ENCODE assay signal across 18 cellular contexts in genomic region chr10:663844-664243, GRCh38. TPM values are rescaled to one million over a fixed set of nuclear protein-coding genes. Genes with fewer than 3 reads are reported as not detected.
DNase-seq lines count a peak whose midpoint lies in the region; TF ChIP-seq lines count a peak whose summit lies in the region.
"Had no signal": no experiment of that assay in that cellular context is flagged by ENCODE, and none has a peak within 500 bp of the region (broad histone marks: within the 10 kb centered on the region; RNA-seq: fewer than 3 reads in every experiment).

No MANE protein-coding gene starts in this region.

- peaks cover 48% of the 10 kb centered on the region for H3K4me1 Mint-ChIP-seq in neural progenitor cell

- peaks cover 4% of the 10 kb centered on the region for H3K27me3 Mint-ChIP-seq in neural progenitor cell (ENCODE audit: insufficient read depth, low read depth)

- H3K27ac Mint-ChIP-seq in neural progenitor cell, result no peak overlapping the region
- H3K27ac Mint-ChIP-seq: activated CD8-positive, alpha-beta T cell treated with anti-CD3 and anti-CD28 coated beads, Interleukin-2, amount 10 ng/mL, durations not matched to agents 7 days and 5 days; activated T-cell treated with anti-CD3 and anti-CD28 coated beads, Interleukin-2, amount 50 U/mL, for 72 hours; naive thymus-derived CD4-positive, alpha-beta T cell; stimulated activated naive CD8-positive, alpha-beta T cell treated with anti-CD3 and anti-CD28 coated beads, Interleukin-15, Interleukin-2, amounts not matched to agents 100 ng/mL and 50 ng/mL, for 24 hours had no signal

- H3K27me3 ChIP-seq in neural progenitor cell (no peaks in the 10 kb centered on the region), testis (no peaks in the 10 kb centered on the region), SJCRH30 (no peaks in the 10 kb centered on the region)
- H3K27me3 ChIP-seq: foreskin keratinocyte, right atrium auricular region had no signal

- H3K4me2 ChIP-seq in neural progenitor cell, result peak overlapping the region; percentile 20

- TF ChIP-seq POLR2A in testis (IDR thresholded peaks at IDR 0.05), result no peak

- TF ChIP-seq CTCF in neural progenitor cell (IDR thresholded peaks at IDR 0.05), result no peak
- TF ChIP-seq CTCF in testis (IDR thresholded peaks at IDR 0.05), result no peak
- no peak for TF ChIP-seq CTCF in GM10266 (IDR thresholded peaks at IDR 0.05; ENCODE audit: control insufficient read depth, insufficient read depth, low read depth, missing control alignments)

- peaks cover 34% of the 10 kb centered on the region for H3K4me1 ChIP-seq in neural progenitor cell
- H3K4me1 ChIP-seq in testis, result peaks cover 43% of the 10 kb centered on the region
- no peaks in the 10 kb centered on the region for H3K4me1 ChIP-seq in SJCRH30
- H3K4me1 ChIP-seq: foreskin keratinocyte had no signal

- intact Hi-C loops in testis (cut with DNase I; ENCODE audit: low total_unique reads), result no loop called here

- H3K9ac ChIP-seq in neural progenitor cell, result no peak overlapping the region

- H2AFZ ChIP-seq in neural progenitor cell (replicated peaks), result no peak overlapping the region

- peaks cover 85% of the 10 kb centered on the region for H4K20me1 ChIP-seq in neural progenitor cell (ENCODE audit: low read depth)

- H3K27ac ChIP-seq in neural progenitor cell (no peak overlapping the region), testis (peak overlapping the region; percentile 63 to 84), SJCRH30 (no peak overlapping the region)
- H3K27ac ChIP-seq: foreskin keratinocyte, VCaP had no signal

- peaks cover 23% of the 10 kb centered on the region for H3F3A ChIP-seq in neural progenitor cell (ENCODE audit: low read depth)

- WGBS in testis, 2 donors, result 69 to 72% methylated on average over 13 of the region's 13 CpGs

- DNase-seq in SW480 (ENCODE audit: low spot score), result peak; percentile 26
- peak; percentile 95 for DNase-seq in globus pallidus (ENCODE audit: low spot score)
- no peak for DNase-seq in neural progenitor cell (ENCODE audit: low spot score)
- peak; percentile 88 for DNase-seq in testis
- DNase-seq in SJCRH30, result no peak
- no peak for DNase-seq in NCI-H69 (lab: John Stamatoyannopoulos, UW)
- DNase-seq in activated CD8-positive, alpha-beta memory T cell treated with anti-CD3 and anti-CD28 coated beads, Interleukin-2, amount 50 U/mL, for 4 hours, result no peak
- DNase-seq in GM10266 (ENCODE audit: extremely low spot score), result no peak
- DNase-seq: activated CD8-positive, alpha-beta T cell treated with anti-CD3 and anti-CD28 coated beads, Interleukin-2, amount 10 ng/mL, durations not matched to agents 7 days and 5 days; activated T-cell treated with anti-CD3 and anti-CD28 coated beads, Interleukin-2, amount 50 U/mL, for 72 hours; foreskin keratinocyte; left ventricle myocardium superior; naive thymus-derived CD4-positive, alpha-beta T cell; NCI-H1694; NCI-H446 treated with DMSO at 0.1 percent for 48 hours had no signal

- H3K79me2 ChIP-seq in neural progenitor cell (ENCODE audit: low read depth), result peaks cover 100% of the 10 kb centered on the region

- H3K9me3 Mint-ChIP-seq in neural progenitor cell, result peaks cover 3% of the 10 kb centered on the region
- H3K9me3 Mint-ChIP-seq: activated T-cell treated with anti-CD3 and anti-CD28 coated beads, Interleukin-2, amount 50 U/mL, for 72 hours; naive thymus-derived CD4-positive, alpha-beta T cell; stimulated activated naive CD8-positive, alpha-beta T cell treated with anti-CD3 and anti-CD28 coated beads, Interleukin-15, Interleukin-2, amounts not matched to agents 100 ng/mL and 50 ng/mL, for 24 hours had no signal

- H3K4me3 ChIP-seq in neural progenitor cell (no peak overlapping the region), testis (no peak overlapping the region), SJCRH30 (no peak overlapping the region)
- H3K4me3 ChIP-seq: right atrium auricular region had no signal

- no peak overlapping the region for H3K4me3 Mint-ChIP-seq in neural progenitor cell
- H3K4me3 Mint-ChIP-seq: activated CD8-positive, alpha-beta T cell treated with anti-CD3 and anti-CD28 coated beads, Interleukin-2, amount 10 ng/mL, durations not matched to agents 7 days and 5 days; activated T-cell treated with anti-CD3 and anti-CD28 coated beads, Interleukin-2, amount 50 U/mL, for 72 hours; naive thymus-derived CD4-positive, alpha-beta T cell; stimulated activated naive CD8-positive, alpha-beta T cell treated with anti-CD3 and anti-CD28 coated beads, Interleukin-15, Interleukin-2, amounts not matched to agents 100 ng/mL and 50 ng/mL, for 24 hours had no signal

- H3K36me3 ChIP-seq in neural progenitor cell (no peaks in the 10 kb centered on the region), testis (ENCODE audit: low read depth, missing control alignments) (no peaks in the 10 kb centered on the region), SJCRH30 (no peaks in the 10 kb centered on the region)
- H3K36me3 ChIP-seq: right atrium auricular region had no signal

- H3K36me3 Mint-ChIP-seq in neural progenitor cell, result peaks cover 3% of the 10 kb centered on the region
- H3K36me3 Mint-ChIP-seq: naive thymus-derived CD4-positive, alpha-beta T cell had no signal

- H3K9me3 ChIP-seq in neural progenitor cell (ENCODE audit: low read depth) (no peaks in the 10 kb centered on the region), testis (no peaks in the 10 kb centered on the region), SJCRH30 (replicated peaks) (no peaks in the 10 kb centered on the region)
- H3K9me3 ChIP-seq: right atrium auricular region had no signal

RNA-seq across cellular contexts. Expression of gene DIP2C, which starts 25.6 kb away (rescaled TPM):
- 10.1 and 12.2 TPM in 2 replicates for total RNA-seq in neural progenitor cell (ENCODE audit: low replicate concordance)
- total RNA-seq in testis, result 10 to 100 TPM; 30.1 to 43.4 TPM
- polyA plus RNA-seq in testis (ENCODE audit: insufficient read depth, low read depth, low replicate concordance), result 14.9 TPM
- total RNA-seq in SJCRH30 (2014; rRNA removed; shearing (Covaris generic)), result 5.0 TPM in 2 replicates

Comparison
In these comparisons a context has a peak if more than half of its experiments do, and no peak if none do; other contexts are left out.
1. DNase-seq: peak in SW480 (single experiment), globus pallidus (single experiment) and testis (single experiment); none in neural progenitor cell (single experiment), SJCRH30 (0 of 2), NCI-H69 (single experiment), activated CD8-positive, alpha-beta memory T cell treated with anti-CD3 and anti-CD28 coated beads, Interleukin-2, amount 50 U/mL, for 4 hours (single experiment) and GM10266 (single experiment).
2. H3K27ac ChIP-seq: peak in testis (2 of 2); none in neural progenitor cell (single experiment) and SJCRH30 (single experiment).